9 cellular contexts compared by ENCODE assay signal in genomic region chr3:72816843-72817485, GRCh38. TPM values are rescaled to one million over a fixed set of nuclear protein-coding genes. Genes with fewer than 3 reads are reported as not detected.
DNase-seq lines count a peak whose midpoint lies in the region; ATAC-seq, FAIRE-seq and TF ChIP-seq lines count a peak whose summit lies in the region.
"Had no signal": no experiment of that assay in that cellular context is flagged by ENCODE, and none has a peak within 500 bp of the region (broad histone marks: within the 10 kb centered on the region; RNA-seq: fewer than 3 reads in every experiment).

No MANE protein-coding gene starts in this region.

- BruUV-seq in A673 (replicated peaks; lab: Mats Ljungman, UMichigan) = no TSS peak

- WGBS in body of pancreas, 2 donors = 61 to 68% methylated on average over 4 of the region's 4 CpGs

- POLR2A ChIA-PET in A673 (lab: Charles Lee; ENCODE audit: low non-redundant PET) = no interaction called here

- peaks cover 42% of the 10 kb centered on the region for H3K4me1 ChIP-seq in A673 (ENCODE audit: insufficient read depth, low read length, poor library complexity, severe bottlenecking)
- peaks cover 41% of the 10 kb centered on the region for H3K4me1 ChIP-seq in body of pancreas

- no peaks in the 10 kb centered on the region for H3K36me3 ChIP-seq in A673 (ENCODE audit: insufficient read depth, low read length, poor library complexity, severe bottlenecking)
- H3K36me3 ChIP-seq in body of pancreas (replicated peaks in 1 of 2; ENCODE audit: insufficient read depth in 1 of 2, low read depth in 2 of 2) = no peaks in the 10 kb centered on the region

- H3K9me3 ChIP-seq in A673 (ENCODE audit: low read depth, low read length, poor library complexity, severe bottlenecking) = no peaks in the 10 kb centered on the region
- H3K9me3 ChIP-seq in body of pancreas = no peaks in the 10 kb centered on the region

- H3K27ac ChIP-seq in A673 (ENCODE audit: low read depth, low read length, poor library complexity, severe bottlenecking) = no peak overlapping the region
- H3K27ac ChIP-seq in body of pancreas = no peak overlapping the region

- peak; percentile 6 for FAIRE-seq in frontal cortex (lab: Jason Lieb, UNC)

- CTCF ChIA-PET in A673 (lab: Charles Lee) = no interaction called here

- ATAC-seq in activated CD4-positive, CD25-positive, alpha-beta regulatory T cell treated with anti-CD3 and anti-CD28 coated beads, Interleukin-2, amount 50 U/mL, for 24 hours = peak; percentile 57 to 60
- ATAC-seq in GM21529 (IDR thresholded peaks at IDR 0.05; ENCODE audit: unreplicated experiment) (peak; percentile 52), HG03342 (IDR thresholded peaks at IDR 0.05; ENCODE audit: unreplicated experiment) (peak; percentile 49), body of pancreas (no peak)

- TF ChIP-seq CTCF in A673 (conservative IDR thresholded peaks at IDR 0.05; ENCODE audit: low read depth, low read length) (no peak), body of pancreas (IDR thresholded peaks at IDR 0.05) (no peak)

- intact Hi-C loops in A673 (cut with micrococcal nuclease; ENCODE audit: unreplicated experiment) = loop anchor here (10.0 kb wide), 1 partner anchor 152 kb away; no protein-coding TSS in a partner anchor
- intact Hi-C loops in body of pancreas (cut with DNase I) = loop anchor here (5.0 kb wide), 1 partner anchor 860 kb away; no protein-coding TSS in a partner anchor

- DNase-seq in activated CD4-positive, CD25-positive, alpha-beta regulatory T cell (lab: John Stamatoyannopoulos, UW) = no peak
- DNase-seq in frontal cortex (ENCODE audit: low spot score in 2 of 2) = no peak
- DNase-seq in A673 (ENCODE audit: low spot score) = no peak
- DNase-seq in body of pancreas = no peak
- no peak for DNase-seq in NCI-H82 treated with DMSO at 0.1 percent for 48 hours (lab: John Stamatoyannopoulos, UW; ENCODE audit: unreplicated experiment)
- DNase-seq: cortex of kidney had no signal

- H3K4me3 ChIP-seq in A673 (ENCODE audit: low read depth, low read length, poor library complexity, severe bottlenecking) (no peak overlapping the region), body of pancreas (no peak overlapping the region)

- H3K27me3 ChIP-seq in A673 (replicated peaks; ENCODE audit: insufficient read depth, low read depth, low read length, poor library complexity) (no peaks in the 10 kb centered on the region), body of pancreas (no peaks in the 10 kb centered on the region)

- TF ChIP-seq POLR2A in body of pancreas (IDR thresholded peaks at IDR 0.05) = no peak

RNA-seq across cellular contexts. Expression of gene SHQ1, which starts 31.3 kb away (rescaled TPM):
- 15.9 TPM for total RNA-seq in frontal cortex
- total RNA-seq in A673 (2021) = 21.1 and 24.3 TPM in 2 replicates
- 10 to 100 TPM in 1 of 2 donors, 1 to 10 TPM in 1; 9.6 to 11.2 TPM for total RNA-seq in body of pancreas
